36 cellular contexts compared by ENCODE assay signal in genomic region chr18:62236252-62236651, GRCh38.
"Had no signal": no experiment of that assay in that cellular context is flagged by ENCODE, and none has a peak within 500 bp of the region (broad histone marks: within the 10 kb centered on the region; RNA-seq: fewer than 3 reads in every experiment).

No MANE protein-coding gene starts in this region.

- H3K27me3 ChIP-seq: adrenal gland, body of pancreas, breast epithelium had no signal

- FAIRE-seq: astrocyte, RCC 7860 had no signal

- H3K4me3 Mint-ChIP-seq: activated B cell treated with CpG ODN at 0.5 μM for 24 hours; activated CD4-positive, alpha-beta memory T cell treated with anti-CD3 and anti-CD28 coated beads for 36 hours; activated naive CD4-positive, alpha-beta T cell treated with anti-CD3 and anti-CD28 coated beads for 36 hours; activated T-cell treated with anti-CD3 and anti-CD28 coated beads, Interleukin-2, amount 50 U/mL, for 4 hours; activated T-helper 1 cell treated with anti-CD3 and anti-CD28 coated beads, Interleukin-12 subunit alpha, Interleukin-12 subunit beta, Interleukin-2, Interleukin-4 antibody, amounts not matched to agents 30 ng/mL and 10 ng/mL and 1 ng/mL, durations not matched to agents 14 hours and 24 hours and 36 hours; T-cell had no signal

- H3K9me3 ChIP-seq: adrenal gland, body of pancreas, breast epithelium had no signal

- H3K27ac ChIP-seq: adrenal gland, body of pancreas, breast epithelium, PC-9, RWPE1, VCaP had no signal

- H3K9me3 Mint-ChIP-seq: activated B cell treated with CpG ODN at 0.5 μM for 24 hours; activated CD4-positive, alpha-beta memory T cell treated with anti-CD3 and anti-CD28 coated beads for 36 hours; activated naive CD4-positive, alpha-beta T cell treated with anti-CD3 and anti-CD28 coated beads for 36 hours; activated T-cell treated with anti-CD3 and anti-CD28 coated beads, Interleukin-2, amount 50 U/mL, for 4 hours; T-cell had no signal

- H3K4me3 ChIP-seq: adrenal gland, body of pancreas, breast epithelium, PC-9 had no signal

- H3K27me3 Mint-ChIP-seq: activated B cell treated with CpG ODN at 0.5 μM for 24 hours; activated CD4-positive, alpha-beta memory T cell treated with anti-CD3 and anti-CD28 coated beads for 36 hours; T-cell had no signal

- H3K27ac Mint-ChIP-seq: activated B cell treated with CpG ODN at 0.5 μM for 24 hours; activated CD4-positive, alpha-beta memory T cell treated with anti-CD3 and anti-CD28 coated beads for 36 hours; activated naive CD4-positive, alpha-beta T cell treated with anti-CD3 and anti-CD28 coated beads for 36 hours; activated T-helper 1 cell treated with anti-CD3 and anti-CD28 coated beads, Interleukin-12 subunit alpha, Interleukin-12 subunit beta, Interleukin-2, Interleukin-4 antibody, amounts not matched to agents 30 ng/mL and 10 ng/mL and 1 ng/mL, durations not matched to agents 14 hours and 24 hours and 36 hours; T-cell had no signal

- H3K4me1 Mint-ChIP-seq: activated B cell treated with CpG ODN at 0.5 μM for 24 hours had no signal

- H3K4me2 ChIP-seq: PC-9 had no signal

- H2AFZ ChIP-seq: PC-9 had no signal

- DNase-seq: activated B cell treated with CpG ODN at 0.5 μM for 24 hours; activated CD4-positive, alpha-beta memory T cell treated with anti-CD3 and anti-CD28 coated beads for 36 hours; activated CD4-positive, alpha-beta T cell treated with anti-CD3 and anti-CD28 coated beads for 4 hours; activated CD4-positive, alpha-beta T cell treated with anti-CD3 and anti-CD28 coated beads, Interleukin-2, amount 50 U/mL, for 1 hour; activated CD4-positive, CD25-positive, alpha-beta regulatory T cell treated with anti-CD3 and anti-CD28 coated beads, Interleukin-2, amount 50 U/mL, for 72 hours; activated CD8-positive, alpha-beta memory T cell treated with anti-CD3 and anti-CD28 coated beads, Interleukin-2, amount 50 U/mL, for 4 hours; activated gamma-delta T cell treated with Interleukin-2 at 50 U/mL for 16 hours; activated naive CD4-positive, alpha-beta T cell treated with anti-CD3 and anti-CD28 coated beads for 36 hours; activated T-cell treated with anti-CD3 and anti-CD28 coated beads for 4 hours; activated T-cell treated with anti-CD3 and anti-CD28 coated beads, Interleukin-2, amount 50 U/mL, for 4 hours; adrenal gland; body of pancreas; cerebellar nuclear complex; NCI-H1092 treated with DMSO at 0.1 percent for 48 hours; NCI-H1417; NCI-H146; NCI-H187 treated with DMSO at 0.1 percent for 48 hours; NCI-H2081; NCI-H2171 treated with DMSO at 0.1 percent for 48 hours; NCI-H226; NCI-H446 treated with DMSO at 0.1 percent for 48 hours; NCI-H524; NCI-H69; NCI-H82; PC-9; SIG-M5; T-cell; T-helper 9 cell had no signal

- H3K4me1 ChIP-seq: adrenal gland, body of pancreas, breast epithelium had no signal

- ATAC-seq: activated T-cell treated with anti-CD3 and anti-CD28 coated beads, Interleukin-2, amount 50 U/mL, for 4 hours; body of pancreas; Right ventricle myocardium inferior; SK-N-SH treated with all-trans-retinoic acid at 6 μM for 48 hours; T-cell had no signal
